ENCODE assay signal across 22 cellular contexts in the genomic region with DNA sequence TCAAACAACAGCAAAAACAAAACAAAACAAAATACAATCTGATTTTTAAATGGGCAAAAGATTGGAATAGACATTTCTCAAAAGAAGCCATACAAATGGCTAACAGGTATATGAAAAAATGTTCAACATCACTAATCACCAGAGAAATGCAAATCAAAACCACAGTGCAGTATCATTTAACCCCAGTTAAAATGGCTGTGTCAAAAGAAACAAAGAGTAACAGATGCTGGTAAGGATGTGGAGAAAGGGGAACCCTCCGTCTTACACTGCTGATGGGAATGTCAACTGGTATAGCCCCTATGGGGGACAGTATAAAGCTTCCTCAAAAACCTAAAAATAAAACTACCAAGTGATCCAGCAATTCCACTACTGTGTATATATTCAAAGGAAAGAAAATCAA. TPM values are rescaled to one million over a fixed set of nuclear protein-coding genes. Genes with fewer than 3 reads are reported as not detected.
"Had no signal": no experiment of that assay in that cellular context is flagged by ENCODE, and none has a peak within 500 bp of the region (broad histone marks: within the 10 kb centered on the region; RNA-seq: fewer than 3 reads in every experiment).

No MANE protein-coding gene starts in this region.

- H3K27me3 ChIP-seq: adrenal gland, left lung, sigmoid colon, spleen, testis had no signal

- H3K36me3 ChIP-seq: adrenal gland, left lung, sigmoid colon, spleen had no signal

- DNase-seq: activated CD4-positive, alpha-beta T cell treated with anti-CD3 and anti-CD28 coated beads for 36 hours; activated CD4-positive, alpha-beta T cell treated with anti-CD3 and anti-CD28 coated beads, Interleukin-2, amount 50 U/mL, for 48 hours; activated gamma-delta T cell treated with Interleukin-2 at 50 U/mL for 16 hours; adrenal gland; effector CD4-positive, alpha-beta T cell; head of caudate nucleus; kidney; left lung; midbrain; nephron progenitor cell; nucleus accumbens; posterior cingulate gyrus; sigmoid colon; spleen; stimulated activated CD4-positive, alpha-beta T cell treated with anti-CD3 and anti-CD28 coated beads, Interleukin-4, amount 100 ng/mL, for 4 hours; testis had no signal

- ATAC-seq: activated CD4-positive, alpha-beta T cell treated with anti-CD3 and anti-CD28 coated beads for 36 hours; activated naive CD4-positive, alpha-beta T cell treated with anti-CD3 and anti-CD28 coated beads, Interleukin-2, amount 50 U/mL, for 72 hours; left lung; stimulated activated memory B cell treated with anti-CD40 and anti-IgM and Interleukin-4, amounts not matched to agents 10 μg/mL and 1 μg/mL and 100 μg/mL, for 72 hours had no signal

- H3K27ac ChIP-seq: adrenal gland, left lung, sigmoid colon, spleen, testis had no signal

- H3K4me3 ChIP-seq: adrenal gland, left lung, sigmoid colon, spleen, testis had no signal

- H3K4me1 ChIP-seq: adrenal gland, left lung, sigmoid colon, testis had no signal

- H3K9me3 ChIP-seq: sigmoid colon, testis had no signal

RNA-seq across cellular contexts. Expression of gene TUBB1, which starts 49.1 kb away (rescaled TPM):
- total RNA-seq: activated CD4-positive, alpha-beta T cell treated with anti-CD3 and anti-CD28 coated beads for 36 hours; activated T-helper 1 cell treated with anti-CD3 and anti-CD28 coated beads, Interleukin-12 subunit alpha, Interleukin-12 subunit beta, Interleukin-2, Interleukin-4 antibody, amounts not matched to agents 30 ng/mL and 10 ng/mL and 1 ng/mL, durations not matched to agents 14 hours and 24 hours and 36 hours; bronchial epithelial cell; kidney; lung microvascular endothelial cell; renal cortical epithelial cell had no signal
